ENCODE assay signal across 35 cellular contexts in the genomic region with DNA sequence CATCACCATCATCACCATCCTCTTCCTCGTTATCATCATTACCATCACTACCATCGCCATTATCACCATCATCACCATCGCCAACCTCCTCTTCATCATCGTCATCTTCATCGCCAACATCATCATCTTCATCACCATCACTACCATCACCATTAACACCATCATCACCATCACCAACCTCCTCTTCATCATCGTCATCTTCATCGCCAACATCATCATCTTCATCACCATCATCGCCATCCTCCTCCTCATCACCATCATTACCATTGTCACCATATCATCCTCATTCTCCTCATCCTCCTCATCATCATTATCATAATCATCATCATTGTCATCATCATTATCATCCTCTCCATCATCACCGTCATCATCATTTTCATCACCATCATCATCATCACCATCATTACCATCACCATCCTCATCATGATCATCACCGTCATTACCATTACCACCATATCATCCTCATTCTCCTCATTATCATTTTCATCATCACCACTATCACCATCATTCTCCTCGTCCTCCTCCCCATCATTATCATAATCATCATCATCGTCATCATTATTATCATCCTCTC.
"Had no signal": no experiment of that assay in that cellular context is flagged by ENCODE, and none has a peak within 500 bp of the region (broad histone marks: within the 10 kb centered on the region; RNA-seq: fewer than 3 reads in every experiment).

No MANE protein-coding gene starts in this region.

- H3K27ac ChIP-seq: ascending aorta, body of pancreas, brain microvascular endothelial cell, breast epithelium, cardiac muscle cell had no signal

- ATAC-seq: activated CD8-positive, alpha-beta T cell treated with anti-CD3 and anti-CD28 coated beads for 36 hours; activated naive CD8-positive, alpha-beta T cell treated with anti-CD3 and anti-CD28 coated beads, Interleukin-2, amount 50 U/mL, for 24 hours; activated T-cell treated with anti-CD3 and anti-CD28 coated beads, Interleukin-2, amount 50 U/mL, for 4 hours; activated T-cell treated with anti-CD3 and anti-CD28 coated beads, Interleukin-2, amount 50 U/mL, for 72 hours; activated T-helper 17 cell treated with anti-CD3 and anti-CD28 coated beads, Interleukin-2, amount 50 U/mL, for 72 hours; body of pancreas had no signal

- H3K27ac Mint-ChIP-seq: activated B cell treated with CpG ODN at 0.5 μM for 24 hours; activated CD4-positive, alpha-beta memory T cell treated with anti-CD3 and anti-CD28 coated beads for 36 hours; activated CD4-positive, alpha-beta T cell treated with anti-CD3 and anti-CD28 coated beads, Interleukin-2, amount 10 ng/mL, durations not matched to agents 24 days and 14 days; activated CD8-positive, alpha-beta T cell treated with anti-CD3 and anti-CD28 coated beads for 36 hours; activated naive CD4-positive, alpha-beta T cell treated with anti-CD3 and anti-CD28 coated beads, Interleukin-2, amount 10 ng/mL, durations not matched to agents 7 days and 5 days; activated naive CD4-positive, alpha-beta T cell treated with anti-CD3 and anti-CD28 coated beads, Interleukin-2, amount 50 U/mL, for 24 hours; activated naive CD8-positive, alpha-beta T cell; activated naive CD8-positive, alpha-beta T cell treated with anti-CD3 and anti-CD28 coated beads, Interleukin-2, amount 10 ng/mL, durations not matched to agents 7 days and 5 days; activated naive CD8-positive, alpha-beta T cell treated with anti-CD3 and anti-CD28 coated beads, Interleukin-2, amount 50 U/mL, for 24 hours; activated T-cell treated with anti-CD3 and anti-CD28 coated beads, Interleukin-2, amount 50 U/mL, for 72 hours; activated T-helper 1 cell treated with anti-CD3 and anti-CD28 coated beads, Interleukin-12 subunit alpha, Interleukin-12 subunit beta, Interleukin-2, Interleukin-4 antibody, amounts not matched to agents 30 ng/mL and 10 ng/mL and 1 ng/mL, durations not matched to agents 14 hours and 24 hours and 36 hours; activated T-helper 17 cell treated with anti-CD3 and anti-CD28 coated beads, Interleukin-2, amount 50 U/mL, for 72 hours; T-helper 1 cell treated with Interleukin-12 subunit alpha and Interleukin-12 subunit beta and Interleukin-4 antibody, amounts not matched to agents 30 μg/mL and 1 μg/mL, for 36 hours; T-helper 2 cell treated with Interferon-gamma antibody and Interleukin-4, amounts not matched to agents 5 μg/mL and 100 μg/mL, for 36 hours had no signal

- H3K27me3 ChIP-seq: ascending aorta, body of pancreas, brain microvascular endothelial cell, cardiac muscle cell had no signal

- H3K9me3 Mint-ChIP-seq: activated B cell treated with CpG ODN at 0.5 μM for 24 hours; activated CD4-positive, alpha-beta memory T cell treated with anti-CD3 and anti-CD28 coated beads for 36 hours; activated CD4-positive, alpha-beta T cell treated with anti-CD3 and anti-CD28 coated beads, Interleukin-2, amount 10 ng/mL, durations not matched to agents 24 days and 14 days; activated CD8-positive, alpha-beta T cell treated with anti-CD3 and anti-CD28 coated beads for 36 hours; activated naive CD4-positive, alpha-beta T cell treated with anti-CD3 and anti-CD28 coated beads, Interleukin-2, amount 10 ng/mL, durations not matched to agents 7 days and 5 days; activated naive CD4-positive, alpha-beta T cell treated with anti-CD3 and anti-CD28 coated beads, Interleukin-2, amount 50 U/mL, for 24 hours; activated naive CD8-positive, alpha-beta T cell treated with anti-CD3 and anti-CD28 coated beads, Interleukin-2, amount 10 ng/mL, durations not matched to agents 7 days and 5 days; activated naive CD8-positive, alpha-beta T cell treated with anti-CD3 and anti-CD28 coated beads, Interleukin-2, amount 50 U/mL, for 24 hours; activated T-cell treated with anti-CD3 and anti-CD28 coated beads, Interleukin-2, amount 50 U/mL, for 4 hours; activated T-cell treated with anti-CD3 and anti-CD28 coated beads, Interleukin-2, amount 50 U/mL, for 72 hours; activated T-helper 1 cell treated with anti-CD3 and anti-CD28 coated beads, Interleukin-12 subunit alpha, Interleukin-12 subunit beta, Interleukin-2, Interleukin-4 antibody, amounts not matched to agents 30 ng/mL and 10 ng/mL and 1 ng/mL, durations not matched to agents 14 hours and 24 hours and 36 hours; activated T-helper 17 cell treated with anti-CD3 and anti-CD28 coated beads, Interleukin-2, amount 50 U/mL, for 72 hours; central memory CD8-positive, alpha-beta T cell; T-helper 1 cell treated with Interleukin-12 subunit alpha and Interleukin-12 subunit beta and Interleukin-4 antibody, amounts not matched to agents 30 μg/mL and 1 μg/mL, for 36 hours; T-helper 2 cell treated with Interferon-gamma antibody and Interleukin-4, amounts not matched to agents 5 μg/mL and 100 μg/mL, for 36 hours had no signal

- H3K9me3 ChIP-seq: ascending aorta, body of pancreas, breast epithelium had no signal

- H3K36me3 ChIP-seq: ascending aorta, brain microvascular endothelial cell, breast epithelium, cardiac muscle cell had no signal

- H3K27me3 Mint-ChIP-seq: activated B cell treated with CpG ODN at 0.5 μM for 24 hours; activated CD4-positive, alpha-beta T cell treated with anti-CD3 and anti-CD28 coated beads, Interleukin-2, amount 10 ng/mL, durations not matched to agents 24 days and 14 days; activated naive CD4-positive, alpha-beta T cell treated with anti-CD3 and anti-CD28 coated beads, Interleukin-2, amount 50 U/mL, for 24 hours; activated naive CD8-positive, alpha-beta T cell treated with anti-CD3 and anti-CD28 coated beads, Interleukin-2, amount 10 ng/mL, durations not matched to agents 7 days and 5 days; activated naive CD8-positive, alpha-beta T cell treated with anti-CD3 and anti-CD28 coated beads, Interleukin-2, amount 50 U/mL, for 24 hours; activated T-helper 17 cell treated with anti-CD3 and anti-CD28 coated beads, Interleukin-2, amount 50 U/mL, for 72 hours had no signal

- H3K36me3 Mint-ChIP-seq: activated CD4-positive, alpha-beta memory T cell treated with anti-CD3 and anti-CD28 coated beads for 36 hours; activated naive CD4-positive, alpha-beta T cell treated with anti-CD3 and anti-CD28 coated beads, Interleukin-2, amount 10 ng/mL, durations not matched to agents 7 days and 5 days; activated naive CD4-positive, alpha-beta T cell treated with anti-CD3 and anti-CD28 coated beads, Interleukin-2, amount 50 U/mL, for 24 hours; activated naive CD8-positive, alpha-beta T cell; activated naive CD8-positive, alpha-beta T cell treated with anti-CD3 and anti-CD28 coated beads, Interleukin-2, amount 10 ng/mL, durations not matched to agents 7 days and 5 days had no signal

- DNase-seq: activated B cell treated with CpG ODN at 0.5 μM for 24 hours; activated CD4-positive, alpha-beta memory T cell treated with anti-CD3 and anti-CD28 coated beads for 36 hours; activated CD4-positive, alpha-beta T cell treated with anti-CD3 and anti-CD28 coated beads for 4 hours; activated CD4-positive, alpha-beta T cell treated with anti-CD3 and anti-CD28 coated beads, Interleukin-2, amount 10 ng/mL, durations not matched to agents 24 days and 14 days; activated CD4-positive, alpha-beta T cell treated with anti-CD3 and anti-CD28 coated beads, Interleukin-2, amount 50 U/mL, for 1 hour; activated CD4-positive, alpha-beta T cell treated with anti-CD3 and anti-CD28 coated beads, Interleukin-2, amount 50 U/mL, for 4 hours; activated CD4-positive, CD25-positive, alpha-beta regulatory T cell treated with anti-CD3 and anti-CD28 coated beads, Interleukin-2, amount 50 U/mL, for 72 hours; activated CD8-positive, alpha-beta memory T cell treated with anti-CD3 and anti-CD28 coated beads, Interleukin-2, amount 50 U/mL, for 4 hours; activated CD8-positive, alpha-beta T cell treated with anti-CD3 and anti-CD28 coated beads for 36 hours; activated gamma-delta T cell treated with Interleukin-2 at 50 U/mL for 16 hours; activated naive CD4-positive, alpha-beta T cell; activated naive CD4-positive, alpha-beta T cell treated with anti-CD3 and anti-CD28 coated beads, Interleukin-2, amount 10 ng/mL, durations not matched to agents 7 days and 5 days; activated naive CD8-positive, alpha-beta T cell treated with anti-CD3 and anti-CD28 coated beads, Interleukin-2, amount 10 ng/mL, durations not matched to agents 7 days and 5 days; activated naive CD8-positive, alpha-beta T cell treated with anti-CD3 and anti-CD28 coated beads, Interleukin-2, amount 50 U/mL, for 24 hours; activated T-cell treated with anti-CD3 and anti-CD28 coated beads for 4 hours; activated T-cell treated with anti-CD3 and anti-CD28 coated beads, Interleukin-2, amount 50 U/mL, for 1 hour; activated T-cell treated with anti-CD3 and anti-CD28 coated beads, Interleukin-2, amount 50 U/mL, for 4 hours; activated T-cell treated with anti-CD3 and anti-CD28 coated beads, Interleukin-2, amount 50 U/mL, for 72 hours; amygdala; anterior cingulate cortex; body of pancreas; brain microvascular endothelial cell; T-helper 2 cell; T-helper 9 cell had no signal

- H3K4me3 Mint-ChIP-seq: activated B cell treated with CpG ODN at 0.5 μM for 24 hours; activated CD4-positive, alpha-beta memory T cell treated with anti-CD3 and anti-CD28 coated beads for 36 hours; activated CD4-positive, alpha-beta T cell treated with anti-CD3 and anti-CD28 coated beads, Interleukin-2, amount 10 ng/mL, durations not matched to agents 24 days and 14 days; activated CD8-positive, alpha-beta T cell treated with anti-CD3 and anti-CD28 coated beads for 36 hours; activated naive CD4-positive, alpha-beta T cell treated with anti-CD3 and anti-CD28 coated beads, Interleukin-2, amount 10 ng/mL, durations not matched to agents 7 days and 5 days; activated naive CD4-positive, alpha-beta T cell treated with anti-CD3 and anti-CD28 coated beads, Interleukin-2, amount 50 U/mL, for 24 hours; activated naive CD8-positive, alpha-beta T cell; activated naive CD8-positive, alpha-beta T cell treated with anti-CD3 and anti-CD28 coated beads, Interleukin-2, amount 10 ng/mL, durations not matched to agents 7 days and 5 days; activated naive CD8-positive, alpha-beta T cell treated with anti-CD3 and anti-CD28 coated beads, Interleukin-2, amount 50 U/mL, for 24 hours; activated T-cell treated with anti-CD3 and anti-CD28 coated beads, Interleukin-2, amount 50 U/mL, for 4 hours; activated T-cell treated with anti-CD3 and anti-CD28 coated beads, Interleukin-2, amount 50 U/mL, for 72 hours; activated T-helper 1 cell treated with anti-CD3 and anti-CD28 coated beads, Interleukin-12 subunit alpha, Interleukin-12 subunit beta, Interleukin-2, Interleukin-4 antibody, amounts not matched to agents 30 ng/mL and 10 ng/mL and 1 ng/mL, durations not matched to agents 14 hours and 24 hours and 36 hours; activated T-helper 17 cell treated with anti-CD3 and anti-CD28 coated beads, Interleukin-2, amount 50 U/mL, for 72 hours; central memory CD8-positive, alpha-beta T cell; T-helper 1 cell treated with Interleukin-12 subunit alpha and Interleukin-12 subunit beta and Interleukin-4 antibody, amounts not matched to agents 30 μg/mL and 1 μg/mL, for 36 hours; T-helper 2 cell treated with Interferon-gamma antibody and Interleukin-4, amounts not matched to agents 5 μg/mL and 100 μg/mL, for 36 hours had no signal

- H3K4me1 ChIP-seq: ascending aorta, body of pancreas, breast epithelium had no signal

- H3K4me1 Mint-ChIP-seq: activated CD4-positive, alpha-beta T cell treated with anti-CD3 and anti-CD28 coated beads, Interleukin-2, amount 10 ng/mL, durations not matched to agents 24 days and 14 days; activated naive CD4-positive, alpha-beta T cell treated with anti-CD3 and anti-CD28 coated beads, Interleukin-2, amount 10 ng/mL, durations not matched to agents 7 days and 5 days; activated naive CD4-positive, alpha-beta T cell treated with anti-CD3 and anti-CD28 coated beads, Interleukin-2, amount 50 U/mL, for 24 hours; activated naive CD8-positive, alpha-beta T cell treated with anti-CD3 and anti-CD28 coated beads, Interleukin-2, amount 10 ng/mL, durations not matched to agents 7 days and 5 days; activated T-helper 17 cell treated with anti-CD3 and anti-CD28 coated beads, Interleukin-2, amount 50 U/mL, for 72 hours; central memory CD8-positive, alpha-beta T cell had no signal

- H3K4me3 ChIP-seq: ascending aorta, body of pancreas, breast epithelium, cardiac muscle cell had no signal

- FAIRE-seq: TTC549 had no signal
